19 cellular contexts compared by ENCODE assay signal in the genomic region with DNA sequence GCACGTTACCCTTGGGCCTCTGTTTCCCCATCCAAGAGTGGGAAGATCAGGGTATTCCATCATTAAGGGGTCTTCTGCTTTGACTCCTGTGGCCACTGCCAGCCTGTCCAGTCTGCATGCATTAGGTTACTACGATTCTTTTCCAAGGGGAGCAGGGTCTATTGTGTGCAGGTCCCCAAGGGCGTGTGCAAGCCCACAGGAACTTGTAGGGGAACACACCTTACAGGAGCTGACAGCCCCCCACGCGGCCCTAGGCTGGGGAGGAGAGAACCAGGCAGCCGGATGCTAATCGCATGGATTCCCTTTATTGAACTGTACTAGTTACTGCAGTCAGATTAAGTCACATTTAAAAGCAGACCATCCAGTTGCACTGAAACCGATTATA.
"Had no signal": no experiment of that assay in that cellular context is flagged by ENCODE, and none has a peak within 500 bp of the region (broad histone marks: within the 10 kb centered on the region; RNA-seq: fewer than 3 reads in every experiment).

No MANE protein-coding gene starts in this region.

- ATAC-seq: activated CD4-positive, alpha-beta T cell treated with anti-CD3 and anti-CD28 coated beads for 36 hours; activated CD8-positive, alpha-beta T cell treated with anti-CD3 and anti-CD28 coated beads for 36 hours; K562; Right ventricle myocardium inferior had no signal

- H3K27me3 ChIP-seq: breast epithelium had no signal

- H3K36me3 ChIP-seq: breast epithelium had no signal

- H3K4me3 ChIP-seq: K562 had no signal

- H3K9me3 ChIP-seq: breast epithelium had no signal

- H3K9me3 Mint-ChIP-seq: activated B cell treated with CpG ODN at 0.5 μM for 24 hours; activated CD8-positive, alpha-beta T cell treated with anti-CD3 and anti-CD28 coated beads for 36 hours; activated naive CD4-positive, alpha-beta T cell treated with anti-CD3 and anti-CD28 coated beads, Interleukin-2, amount 50 U/mL, for 24 hours; activated T-helper 1 cell treated with anti-CD3 and anti-CD28 coated beads, Interleukin-12 subunit alpha, Interleukin-12 subunit beta, Interleukin-2, Interleukin-4 antibody, amounts not matched to agents 30 ng/mL and 10 ng/mL and 1 ng/mL, durations not matched to agents 14 hours and 24 hours and 36 hours had no signal

- H3K27me3 Mint-ChIP-seq: activated CD8-positive, alpha-beta T cell treated with anti-CD3 and anti-CD28 coated beads for 36 hours; activated naive CD4-positive, alpha-beta T cell treated with anti-CD3 and anti-CD28 coated beads, Interleukin-2, amount 50 U/mL, for 24 hours; T-cell had no signal

- DNase-seq: activated CD4-positive, alpha-beta T cell treated with anti-CD3 and anti-CD28 coated beads for 36 hours; activated CD4-positive, alpha-beta T cell treated with anti-CD3 and anti-CD28 coated beads, Interleukin-2, amount 50 U/mL, for 1 hour; activated CD8-positive, alpha-beta memory T cell treated with anti-CD3 and anti-CD28 coated beads, Interleukin-2, amount 50 U/mL, for 4 hours; activated CD8-positive, alpha-beta T cell treated with anti-CD3 and anti-CD28 coated beads for 36 hours; activated effector memory CD4-positive, alpha-beta T cell treated with Interleukin-2 at 50 U/mL for 16 hours; activated naive CD4-positive, alpha-beta T cell; Kasumi-1; NCI-H187 treated with DMSO at 0.1 percent for 48 hours; NCI-H2081 treated with DMSO at 0.1 percent for 48 hours; T-cell; T-helper 2 cell; T1000 had no signal

- H3K36me3 Mint-ChIP-seq: activated naive CD4-positive, alpha-beta T cell treated with anti-CD3 and anti-CD28 coated beads, Interleukin-2, amount 50 U/mL, for 24 hours; T-cell had no signal

- H3K27ac ChIP-seq: breast epithelium, SK-N-MC had no signal

- H3K4me1 Mint-ChIP-seq: activated B cell treated with CpG ODN at 0.5 μM for 24 hours; activated CD4-positive, alpha-beta T cell treated with anti-CD3 and anti-CD28 coated beads for 36 hours; T-cell had no signal

- H3K4me3 Mint-ChIP-seq: activated B cell treated with CpG ODN at 0.5 μM for 24 hours; activated CD4-positive, alpha-beta T cell treated with anti-CD3 and anti-CD28 coated beads for 36 hours; activated CD8-positive, alpha-beta T cell treated with anti-CD3 and anti-CD28 coated beads for 36 hours; activated naive CD4-positive, alpha-beta T cell treated with anti-CD3 and anti-CD28 coated beads, Interleukin-2, amount 50 U/mL, for 24 hours; activated T-helper 1 cell treated with anti-CD3 and anti-CD28 coated beads, Interleukin-12 subunit alpha, Interleukin-12 subunit beta, Interleukin-2, Interleukin-4 antibody, amounts not matched to agents 30 ng/mL and 10 ng/mL and 1 ng/mL, durations not matched to agents 14 hours and 24 hours and 36 hours; T-cell had no signal

- H3K27ac Mint-ChIP-seq: activated B cell treated with CpG ODN at 0.5 μM for 24 hours; activated CD4-positive, alpha-beta T cell treated with anti-CD3 and anti-CD28 coated beads for 36 hours; activated CD8-positive, alpha-beta T cell treated with anti-CD3 and anti-CD28 coated beads for 36 hours; activated naive CD4-positive, alpha-beta T cell treated with anti-CD3 and anti-CD28 coated beads, Interleukin-2, amount 50 U/mL, for 24 hours; activated T-helper 1 cell treated with anti-CD3 and anti-CD28 coated beads, Interleukin-12 subunit alpha, Interleukin-12 subunit beta, Interleukin-2, Interleukin-4 antibody, amounts not matched to agents 30 ng/mL and 10 ng/mL and 1 ng/mL, durations not matched to agents 14 hours and 24 hours and 36 hours; T-cell had no signal
